ENCODE assay signal across 1 cellular context in genomic region chr5:76709762-76710161, GRCh38.
TF ChIP-seq lines count a peak whose summit lies in the region.

No MANE protein-coding gene starts in this region.

TF ChIP-seq in SK-N-SH, 30 proteins besides CTCF, POLR2A, EP300 and RAD21 (continued from another document):
- TF ChIP-seq PBX3 (IDR thresholded peaks at IDR 0.05), result peak; percentile 88
- peak; percentile 90 for TF ChIP-seq TEAD4 (IDR thresholded peaks at IDR 0.05; ENCODE audit: borderline replicate concordance, insufficient read depth)
- no peak for TF ChIP-seq REST (IDR thresholded peaks at IDR 0.05; ENCODE audit: low read depth, low read length)
- TF ChIP-seq RXRA (IDR thresholded peaks at IDR 0.05; ENCODE audit: borderline replicate concordance, low read depth), result peak; percentile 39; the same call in 1 of the 2 replicates
- TF ChIP-seq ZBTB33 (IDR thresholded peaks at IDR 0.05; ENCODE audit: borderline replicate concordance, low read depth), result peak; percentile 24; the same call in 1 of the 2 replicates
- no peak for TF ChIP-seq SMC3 (IDR thresholded peaks at IDR 0.05; ENCODE audit: low read depth, low read length)
- no peak for TF ChIP-seq NRF1 (IDR thresholded peaks at IDR 0.05; ENCODE audit: low read depth, low read length)
- TF ChIP-seq MXI1 (IDR thresholded peaks at IDR 0.05; ENCODE audit: low read depth, low read length), result no peak
- TF ChIP-seq YY1 (IDR thresholded peaks at IDR 0.05; ENCODE audit: low read depth), result no peak
- TF ChIP-seq MEF2A (IDR thresholded peaks at IDR 0.05; ENCODE audit: borderline replicate concordance, low read depth), result 0 out of 2 replicates have a peak, but pooled peaks have one; percentile 15
- TF ChIP-seq FOXJ3 (CRISPR knock-in tag; IDR thresholded peaks at IDR 0.05), result no peak
- no peak for TF ChIP-seq GABPA (IDR thresholded peaks at IDR 0.05; ENCODE audit: low read depth)
- no peak for TF ChIP-seq GATA2 (CRISPR knock-in tag; IDR thresholded peaks at IDR 0.05)
TF ChIP-seq in SK-N-SH: peak in this region for 10.
